22 cellular contexts compared by ENCODE assay signal in the genomic region with DNA sequence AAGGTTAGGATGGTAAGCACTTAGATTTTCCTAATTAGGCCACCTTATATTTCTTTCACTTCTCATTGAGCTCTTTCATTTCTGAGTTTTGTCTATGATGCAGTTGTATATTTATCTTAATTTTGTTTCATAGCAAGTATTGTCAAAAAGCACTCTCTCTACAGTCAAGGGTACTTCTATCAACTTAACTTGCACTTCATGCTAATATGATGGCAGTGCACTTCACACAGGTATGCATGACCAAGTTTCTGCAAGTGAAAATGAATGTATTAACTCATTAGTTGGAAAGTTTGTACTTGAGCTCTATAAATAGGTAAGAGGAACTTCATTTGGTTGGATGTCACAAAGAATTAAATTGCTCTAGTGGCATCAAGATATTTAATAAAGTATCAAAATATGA. TPM values are rescaled to one million over a fixed set of nuclear protein-coding genes. Genes with fewer than 3 reads are reported as not detected.
A peak's percentile ranks its signal among the peaks of the same experiment; 100 is the strongest.
DNase-seq lines count a peak whose midpoint lies in the region; ATAC-seq and TF ChIP-seq lines count a peak whose summit lies in the region.
"Had no signal": no experiment of that assay in that cellular context is flagged by ENCODE, and none has a peak within 500 bp of the region (broad histone marks: within the 10 kb centered on the region; RNA-seq: fewer than 3 reads in every experiment).

No MANE protein-coding gene starts in this region.

- no peak for TF ChIP-seq POLR2A in upper lobe of left lung (IDR thresholded peaks at IDR 0.05)

- ATAC-seq in upper lobe of left lung (ENCODE audit: low FRiP score in 2 of 2) (peak; percentile 41 to 67), aorta (ENCODE audit: low FRiP score) (no peak)

- no peak for TF ChIP-seq CTCF in upper lobe of left lung (IDR thresholded peaks at IDR 0.05)

- no peaks in the 10 kb centered on the region for H3K4me1 ChIP-seq in upper lobe of left lung
- H3K4me1 ChIP-seq in aorta (ENCODE audit: control insufficient read depth in 1 of 2, insufficient read depth in 2 of 2, low read length in 2 of 2): no peaks in the 10 kb centered on the region
- H3K4me1 ChIP-seq: BLaER1, HAP-1 had no signal

- no peaks in the 10 kb centered on the region for H3K27me3 ChIP-seq in upper lobe of left lung
- no peaks in the 10 kb centered on the region for H3K27me3 ChIP-seq in aorta (ENCODE audit: control insufficient read depth in 1 of 2, insufficient read depth in 2 of 2, low read length in 1 of 2)
- H3K27me3 ChIP-seq: BLaER1 had no signal

- peaks cover 0 to 3% (median 0%) of the 10 kb centered on the region in 4 donors for H3K9me3 ChIP-seq in upper lobe of left lung
- no peaks in the 10 kb centered on the region for H3K9me3 ChIP-seq in aorta (ENCODE audit: control insufficient read depth, low read length)
- H3K9me3 ChIP-seq: BLaER1, HAP-1 had no signal

- no peaks in the 10 kb centered on the region for H3K36me3 ChIP-seq in upper lobe of left lung
- no peaks in the 10 kb centered on the region for H3K36me3 ChIP-seq in aorta (ENCODE audit: control insufficient read depth in 1 of 2, insufficient read depth in 2 of 2, low read length in 1 of 2)
- H3K36me3 ChIP-seq: BLaER1, HAP-1 had no signal

- TF ChIP-seq EP300 in upper lobe of left lung (IDR thresholded peaks at IDR 0.05): no peak

- DNase-seq in NCI-H187 treated with DMSO at 0.1 percent for 48 hours (lab: John Stamatoyannopoulos, UW) (peak; percentile 2), NCI-H187 (lab: John Stamatoyannopoulos, UW) (no peak), DMS79 treated with DMSO at 0.1 percent for 48 hours (lab: John Stamatoyannopoulos, UW) (peak; percentile 89), NCI-H510A treated with DMSO at 0.1 percent for 48 hours (lab: John Stamatoyannopoulos, UW) (peak; percentile 85), upper lobe of left lung (no peak), aorta (no peak), middle frontal gyrus (ENCODE audit: extremely low spot score, low spot score) (no peak)
- no peak for DNase-seq in stimulated activated naive CD4-positive, alpha-beta T cell treated with Interleukin-2 at 50 U/mL for 16 hours (lab: John Stamatoyannopoulos, UW)
- DNase-seq: 8988T; CD4-positive, alpha-beta memory T cell; DMS153; GDM1; GM23248 had no signal

- H3K27ac ChIP-seq in upper lobe of left lung (no peak overlapping the region), aorta (ENCODE audit: low read depth in 1 of 2, low read length in 2 of 2) (no peak overlapping the region)
- H3K27ac ChIP-seq: BLaER1, GM23248, HL-60 had no signal

- no peak overlapping the region for H3K4me3 ChIP-seq in upper lobe of left lung
- H3K4me3 ChIP-seq in aorta (ENCODE audit: low read length in 2 of 2): no peak overlapping the region
- H3K4me3 ChIP-seq: BLaER1, GM23248, HAP-1 had no signal

- intact Hi-C loops in aorta (cut with DNase I): no loop called here

RNA-seq across cellular contexts. Expression of a gene that starts 51.5 kb away (rescaled TPM):
- total RNA-seq in upper lobe of left lung (1 to 10 TPM; 1.0 to 3.1 (median 1.3) TPM), aorta (1 to 10 TPM; 7.8 to 9.6 TPM)
- under 1 TPM; 0.38 to 0.97 TPM for polyA plus RNA-seq in aorta
- total RNA-seq: A673; CD4-positive, alpha-beta memory T cell; Daoy; GM23248; H4; HT1080 had no signal
- polyA plus RNA-seq: AG04450; CD14-positive monocyte; CD4-positive, alpha-beta memory T cell; GM23248 had no signal

Comparison
In these comparisons a context has a peak if more than half of its experiments do, and no peak if none do; other contexts are left out.
1. DNase-seq: peak in NCI-H187 treated with DMSO at 0.1 percent for 48 hours (single experiment), DMS79 treated with DMSO at 0.1 percent for 48 hours (single experiment) and NCI-H510A treated with DMSO at 0.1 percent for 48 hours (single experiment); none in NCI-H187 (0 of 2), upper lobe of left lung (0 of 2), aorta (0 of 2), middle frontal gyrus (single experiment) and stimulated activated naive CD4-positive, alpha-beta T cell treated with Interleukin-2 at 50 U/mL for 16 hours (single experiment).